23 cellular contexts compared by ENCODE assay signal in the genomic region with DNA sequence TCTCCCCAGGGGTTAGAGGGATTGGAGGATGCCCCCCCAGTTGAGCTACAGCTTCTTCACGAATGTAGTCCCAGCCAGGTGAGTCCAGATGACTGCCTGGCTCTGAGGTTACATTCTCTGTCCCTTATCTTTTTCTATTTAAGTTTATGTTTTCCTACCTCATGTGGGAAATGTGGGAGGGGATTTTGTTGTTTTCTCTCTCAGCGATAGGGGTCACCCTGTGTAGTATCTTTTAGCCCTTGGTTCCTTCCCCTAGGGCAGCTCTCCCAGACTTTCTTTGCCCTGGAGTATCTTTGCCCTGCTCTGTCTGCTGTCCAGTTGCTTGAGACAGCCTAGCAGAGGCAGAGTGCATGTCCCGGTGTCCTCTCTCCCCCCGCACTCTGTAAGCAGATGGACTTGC. TPM values are rescaled to one million over a fixed set of nuclear protein-coding genes. Genes with fewer than 3 reads are reported as not detected.
A peak's percentile ranks its signal among the peaks of the same experiment; 100 is the strongest.
DNase-seq lines count a peak whose midpoint lies in the region; ATAC-seq, FAIRE-seq and TF ChIP-seq lines count a peak whose summit lies in the region.
"Had no signal": no experiment of that assay in that cellular context is flagged by ENCODE, and none has a peak within 500 bp of the region (broad histone marks: within the 10 kb centered on the region; RNA-seq: fewer than 3 reads in every experiment).

No MANE protein-coding gene starts in this region.

- peaks cover 73% of the 10 kb centered on the region for H3K36me3 ChIP-seq in K562 (ENCODE audit: control insufficient read depth, insufficient read depth, low read length)

- peaks cover 26% of the 10 kb centered on the region for H3K36me3 Mint-ChIP-seq in activated naive CD8-positive, alpha-beta T cell treated with anti-CD3 and anti-CD28 coated beads, Interleukin-2, amount 10 ng/mL, durations not matched to agents 7 days and 5 days
- H3K36me3 Mint-ChIP-seq in activated naive CD8-positive, alpha-beta T cell treated with anti-CD3 and anti-CD28 coated beads for 36 hours, result peaks cover 26% of the 10 kb centered on the region
- H3K36me3 Mint-ChIP-seq in neural crest cell (ENCODE audit: low read depth), result peaks cover 14% of the 10 kb centered on the region

- intact Hi-C loops in K562 (cut with micrococcal nuclease), result no loop called here

- no peak overlapping the region for H3K4me3 ChIP-seq in K562
- H3K4me3 ChIP-seq: PC-9 had no signal

- CTCF ChIA-PET in K562 (lab: Yijun Ruan, JAX; ENCODE audit: low intra/inter-chr PET ratio), result no interaction called here

- H3K27me3 Mint-ChIP-seq in activated naive CD8-positive, alpha-beta T cell treated with anti-CD3 and anti-CD28 coated beads, Interleukin-2, amount 10 ng/mL, durations not matched to agents 7 days and 5 days, result no peaks in the 10 kb centered on the region
- H3K27me3 Mint-ChIP-seq in activated naive CD8-positive, alpha-beta T cell treated with anti-CD3 and anti-CD28 coated beads for 36 hours, result no peaks in the 10 kb centered on the region
- H3K27me3 Mint-ChIP-seq in neural crest cell (ENCODE audit: low read depth), result no peaks in the 10 kb centered on the region

- peak overlapping the region in 1 of 2 experiments; percentile 75; a peak in 2 of 4 replicates for H3K9ac ChIP-seq in K562 (ENCODE audit: insufficient read depth in 1 of 2, low read depth in 2 of 2, low read length in 2 of 2)
- H3K9ac ChIP-seq: KMS-11 had no signal

- no peak for DNase-seq in activated naive CD8-positive, alpha-beta T cell treated with anti-CD3 and anti-CD28 coated beads, Interleukin-2, amount 10 ng/mL, durations not matched to agents 7 days and 5 days
- no peak for DNase-seq in activated naive CD8-positive, alpha-beta T cell treated with anti-CD3 and anti-CD28 coated beads for 36 hours
- DNase-seq in K562 (ENCODE audit: extremely low read depth in 1 of 4, low spot score in 3 of 4) (no peak), neural crest cell (ENCODE audit: low read depth, low spot score) (no peak), DMS79 treated with DMSO at 0.1 percent for 48 hours (lab: John Stamatoyannopoulos, UW) (no peak), Kasumi-1 (lab: John Stamatoyannopoulos, UW) (no peak), GOT3 (lab: John Stamatoyannopoulos, UW) (no peak)
- DNase-seq: Calu3, DND-41, H7, NCI-H1105, NCI-H1436 treated with DMSO at 0.1 percent for 48 hours, NCI-H1930, NCI-H526 treated with DMSO at 0.1 percent for 48 hours, PC-9, Right ventricle myocardium superior had no signal

- ATAC-seq in activated naive CD8-positive, alpha-beta T cell treated with anti-CD3 and anti-CD28 coated beads, Interleukin-2, amount 10 ng/mL, durations not matched to agents 7 days and 5 days (ENCODE audit: low read depth), result no peak
- peak; percentile 24 for ATAC-seq in K562

- H3K27ac Mint-ChIP-seq in activated naive CD8-positive, alpha-beta T cell treated with anti-CD3 and anti-CD28 coated beads, Interleukin-2, amount 10 ng/mL, durations not matched to agents 7 days and 5 days, result peak overlapping the region; percentile 24
- no peak overlapping the region for H3K27ac Mint-ChIP-seq in activated naive CD8-positive, alpha-beta T cell treated with anti-CD3 and anti-CD28 coated beads for 36 hours
- H3K27ac Mint-ChIP-seq in neural crest cell (ENCODE audit: unreplicated experiment), result no peak overlapping the region

- H3K4me2 ChIP-seq in K562 (ENCODE audit: insufficient read depth, low read length), result no peak overlapping the region
- H3K4me2 ChIP-seq: KMS-11, PC-9 had no signal

- no peak for FAIRE-seq in K562 (lab: Jason Lieb, UNC)
- FAIRE-seq: GM12892 had no signal

- H3K9me3 Mint-ChIP-seq in activated naive CD8-positive, alpha-beta T cell treated with anti-CD3 and anti-CD28 coated beads, Interleukin-2, amount 10 ng/mL, durations not matched to agents 7 days and 5 days, result no peaks in the 10 kb centered on the region
- no peaks in the 10 kb centered on the region for H3K9me3 Mint-ChIP-seq in activated naive CD8-positive, alpha-beta T cell treated with anti-CD3 and anti-CD28 coated beads for 36 hours
- no peaks in the 10 kb centered on the region for H3K9me3 Mint-ChIP-seq in neural crest cell

- peaks cover 9 to 11% of the 10 kb centered on the region in 2 experiments for H3K4me1 ChIP-seq in K562 (replicated peaks in 1 of 2; ENCODE audit: control insufficient read depth in 2 of 2, insufficient read depth in 2 of 2, low read length in 2 of 2)

- H3K27ac ChIP-seq in K562 (ENCODE audit: extremely low read depth, low read depth, low read length), result no peak overlapping the region
- H3K27ac ChIP-seq: KMS-11, PC-9 had no signal

- POLR2A ChIA-PET in activated naive CD8-positive, alpha-beta T cell treated with anti-CD3 and anti-CD28 coated beads, Interleukin-2, amount 10 ng/mL, durations not matched to agents 7 days and 5 days (lab: Charles Lee), result interaction anchor here (2.0 kb wide), 1 partner anchor 10 kb away, joined by 5 read pairs; a partner anchor contains a TSS
- POLR2A ChIA-PET in K562 (lab: Yijun Ruan, JAX), result interaction anchor here (0.6 to 1.6 kb wide), 7 partner anchors 8 to 288 kb away, joined by 3 to 7 read pairs (median 4); a partner anchor contains a TSS

- no peak overlapping the region for H3K4me3 Mint-ChIP-seq in activated naive CD8-positive, alpha-beta T cell treated with anti-CD3 and anti-CD28 coated beads, Interleukin-2, amount 10 ng/mL, durations not matched to agents 7 days and 5 days
- H3K4me3 Mint-ChIP-seq in activated naive CD8-positive, alpha-beta T cell treated with anti-CD3 and anti-CD28 coated beads for 36 hours, result no peak overlapping the region
- H3K4me3 Mint-ChIP-seq in neural crest cell, result peak overlapping the region; percentile 9

- H2AFZ ChIP-seq in K562 (ENCODE audit: low read depth, low read length), result no peak overlapping the region
- H2AFZ ChIP-seq: PC-9 had no signal

- H3K4me1 Mint-ChIP-seq in activated naive CD8-positive, alpha-beta T cell treated with anti-CD3 and anti-CD28 coated beads, Interleukin-2, amount 10 ng/mL, durations not matched to agents 7 days and 5 days, result peaks cover 31% of the 10 kb centered on the region
- peaks cover 22% of the 10 kb centered on the region for H3K4me1 Mint-ChIP-seq in activated naive CD8-positive, alpha-beta T cell treated with anti-CD3 and anti-CD28 coated beads for 36 hours
- peaks cover 26% of the 10 kb centered on the region for H3K4me1 Mint-ChIP-seq in neural crest cell

- H3K79me2 ChIP-seq in K562 (ENCODE audit: control insufficient read depth, insufficient read depth, low read length), result peaks cover 20% of the 10 kb centered on the region

- TF ChIP-seq EP300 in K562 (IDR thresholded peaks at IDR 0.05; ENCODE audit: low read length), result no peak

- H3K9me3 ChIP-seq in K562 (replicated peaks; ENCODE audit: control insufficient read depth, insufficient read depth, low read depth, low read length), result no peaks in the 10 kb centered on the region

- 49% methylated on average over 4 of the region's 4 CpGs for WGBS in K562 (ENCODE audit: insufficient coverage, low coverage, missing lambda C conversion rate)

- no TSS peak for BruUV-seq in K562 (replicated peaks; lab: Mats Ljungman, UMichigan)

- no peaks in the 10 kb centered on the region for H3K9me1 ChIP-seq in K562 (ENCODE audit: control insufficient read depth, insufficient read depth, low read length)

- TF ChIP-seq POLR2A in K562 (conservative IDR thresholded peaks at IDR 0.05), result no peak

- no peaks in the 10 kb centered on the region for H3K27me3 ChIP-seq in K562 (ENCODE audit: control insufficient read depth in 2 of 2, insufficient read depth in 2 of 2, low read length in 2 of 2)

- 0 out of 4 replicates have a peak, but pooled peaks of 1 of the 2 experiments have one; percentile 8 for TF ChIP-seq RAD21 in K562 (CRISPR knock-in tag; conservative IDR thresholded peaks at IDR 0.05 in 1 of 2, IDR thresholded peaks at IDR 0.05 in 1 of 2)

- H4K20me1 ChIP-seq in K562 (replicated peaks; ENCODE audit: control insufficient read depth, insufficient read depth, low read length), result no peaks in the 10 kb centered on the region; the same call in 1 of the 2 replicates

- peak in 2 of 3 experiments; percentile 10 to 28; a peak in 2 of 6 replicates for TF ChIP-seq CTCF in K562 (IDR thresholded peaks at IDR 0.05 in 2 of 3, conservative IDR thresholded peaks at IDR 0.05 in 1 of 3; ENCODE audit: insufficient read depth in 2 of 3, low read depth in 1 of 3, low read length in 3 of 3)
- TF ChIP-seq CTCF in neural crest cell (conservative IDR thresholded peaks at IDR 0.05), result no peak

- in situ Hi-C loops in K562 (cut with MboI), result loop anchor here (10.0 kb wide), 1 partner anchor 153 kb away; no protein-coding TSS in a partner anchor

RNA-seq across cellular contexts. Expression of a gene that starts 5.8 kb away (rescaled TPM):
- total RNA-seq in activated naive CD8-positive, alpha-beta T cell treated with anti-CD3 and anti-CD28 coated beads, Interleukin-2, amount 10 ng/mL, durations not matched to agents 7 days and 5 days, result 10 to 100 TPM; 14.9 to 15.9 TPM
- 10 to 100 TPM; 18.6 to 19.1 TPM for total RNA-seq in activated naive CD8-positive, alpha-beta T cell treated with anti-CD3 and anti-CD28 coated beads for 36 hours
- 16.1 and 26.5 TPM in 2 replicates for total RNA-seq in K562 (2011; cell fraction: chromatin; rRNA removed; ENCODE audit: low replicate concordance)
- 19.5 and 21.1 TPM in 2 replicates for total RNA-seq in K562 (2011; cell fraction: nucleolus; rRNA removed)
- 16.1 and 16.4 TPM in 2 replicates for total RNA-seq in K562 (2011; cell fraction: nucleoplasm; rRNA removed)
- total RNA-seq in K562 (2014; rRNA removed) (26.7 and 30.2 TPM in 2 replicates), K562 (2014; rRNA removed; fragmentation: Illumina TruSeq; extraction: Trizol) (16.1 and 16.8 TPM in 2 replicates), K562 (2015; rRNA removed; fragmentation: Illumina TruSeq; extraction: Trizol) (14.5 and 14.8 TPM in 2 replicates), K562 (2021) (23.7 and 26.1 TPM in 2 replicates), neural crest cell (18.8 and 20.4 TPM in 2 replicates)
- polyA plus RNA-seq in K562 (2011; rRNA removed) (17.0 and 20.4 TPM in 2 replicates), K562 (2014; fragmentation: Illumina TruSeq; extraction: Trizol) (17.3 and 18.3 TPM in 2 replicates), K562 (2014; fragmentation: Nextera tagmentation; extraction: Ambion mirVana) (1 to 10 TPM; 5.7 to 5.9 TPM), K562 (2014; rRNA removed) (17.2 and 20.4 TPM in 2 replicates)
- 19.3 and 22.3 TPM in 2 replicates for polyA plus RNA-seq in K562 (2011; cell fraction: cytosol; rRNA removed)
- polyA plus RNA-seq in K562 (2011; cell fraction: nucleus; rRNA removed), result 18.2 and 22.0 TPM in 2 replicates
- 13.1 and 18.0 TPM in 2 replicates for polyA plus RNA-seq in K562 (2012)
- 14.5 and 16.4 TPM in 2 replicates for polyA minus RNA-seq in K562 (2011; rRNA and poly(A)+ RNA removed)
- polyA minus RNA-seq in K562 (2011; cell fraction: cytosol; rRNA and poly(A)+ RNA removed), result 12.4 and 15.0 TPM in 2 replicates
- 4.8 and 6.6 TPM in 2 replicates for polyA minus RNA-seq in K562 (2011; cell fraction: nucleus; rRNA and poly(A)+ RNA removed)

RNA-seq across cellular contexts. Expression of a gene that starts 10.3 kb away (rescaled TPM):
- total RNA-seq in activated naive CD8-positive, alpha-beta T cell treated with anti-CD3 and anti-CD28 coated beads, Interleukin-2, amount 10 ng/mL, durations not matched to agents 7 days and 5 days, result 1,000 to 10,000 TPM; 1,373 to 1,398 TPM
- total RNA-seq in activated naive CD8-positive, alpha-beta T cell treated with anti-CD3 and anti-CD28 coated beads for 36 hours, result 1,000 to 10,000 TPM; 2,227 to 2,291 TPM
- total RNA-seq in K562 (2011; cell fraction: chromatin; rRNA removed; ENCODE audit: low replicate concordance), result 362 and 601 TPM in 2 replicates
- total RNA-seq in K562 (2011; cell fraction: nucleolus; rRNA removed), result 935 and 968 TPM in 2 replicates
- 800 and 1,320 TPM in 2 replicates for total RNA-seq in K562 (2011; cell fraction: nucleoplasm; rRNA removed)
- 2,223 and 2,318 TPM in 2 replicates for total RNA-seq in K562 (2014; rRNA removed)
- total RNA-seq in K562 (2014; rRNA removed; fragmentation: Illumina TruSeq; extraction: Trizol), result 1,978 and 2,020 TPM in 2 replicates
- 1,939 and 1,940 TPM in 2 replicates for total RNA-seq in K562 (2015; rRNA removed; fragmentation: Illumina TruSeq; extraction: Trizol)
- 1,856 and 1,978 TPM in 2 replicates for total RNA-seq in K562 (2021)
- 3,124 and 3,130 TPM in 2 replicates for polyA plus RNA-seq in K562 (2011; rRNA removed)
- polyA plus RNA-seq in K562 (2011; cell fraction: cytosol; rRNA removed), result 2,866 and 3,308 TPM in 2 replicates
- 2,021 and 2,231 TPM in 2 replicates for polyA plus RNA-seq in K562 (2011; cell fraction: nucleus; rRNA removed)
- 2,102 and 3,298 TPM in 2 replicates for polyA plus RNA-seq in K562 (2012)
- polyA plus RNA-seq in K562 (2014; fragmentation: Illumina TruSeq; extraction: Trizol), result 2,585 and 3,193 TPM in 2 replicates
- 1,000 to 10,000 TPM; 1,589 to 2,116 TPM for polyA plus RNA-seq in K562 (2014; fragmentation: Nextera tagmentation; extraction: Ambion mirVana)
- polyA plus RNA-seq in K562 (2014; rRNA removed), result 2,844 and 3,237 TPM in 2 replicates
- 1,756 and 1,900 TPM in 2 replicates for polyA minus RNA-seq in K562 (2011; rRNA and poly(A)+ RNA removed)
- 874 and 913 TPM in 2 replicates for polyA minus RNA-seq in K562 (2011; cell fraction: cytosol; rRNA and poly(A)+ RNA removed)
- 342 and 506 TPM in 2 replicates for polyA minus RNA-seq in K562 (2011; cell fraction: nucleus; rRNA and poly(A)+ RNA removed)
- 1,717 and 1,733 TPM in 2 replicates for total RNA-seq in neural crest cell

RNA-seq across cellular contexts. Expression of a gene that starts 39.0 kb away (rescaled TPM):
- under 1 TPM; 0.19 to 0.43 TPM for total RNA-seq in activated naive CD8-positive, alpha-beta T cell treated with anti-CD3 and anti-CD28 coated beads, Interleukin-2, amount 10 ng/mL, durations not matched to agents 7 days and 5 days
- under 1 TPM; 0.60 to 0.66 TPM for total RNA-seq in activated naive CD8-positive, alpha-beta T cell treated with anti-CD3 and anti-CD28 coated beads for 36 hours
- 5.1 and 14.6 TPM in 2 replicates for total RNA-seq in K562 (2011; cell fraction: chromatin; rRNA removed; ENCODE audit: low replicate concordance)
- 7.1 and 9.2 TPM in 2 replicates for total RNA-seq in K562 (2011; cell fraction: nucleolus; rRNA removed)
- 7.1 and 8.4 TPM in 2 replicates for total RNA-seq in K562 (2011; cell fraction: nucleoplasm; rRNA removed)
- total RNA-seq in K562 (2014; rRNA removed) (4.9 and 5.8 TPM in 2 replicates), K562 (2014; rRNA removed; fragmentation: Illumina TruSeq; extraction: Trizol) (2.4 and 3.1 TPM in 2 replicates), K562 (2015; rRNA removed; fragmentation: Illumina TruSeq; extraction: Trizol) (3.0 and 3.3 TPM in 2 replicates), K562 (2021) (12.6 and 13.2 TPM in 2 replicates), neural crest cell (18.0 and 19.2 TPM in 2 replicates)
- polyA plus RNA-seq in K562 (2011; rRNA removed) (3.3 and 7.0 TPM in 2 replicates), K562 (2014; fragmentation: Illumina TruSeq; extraction: Trizol) (11.1 and 13.6 TPM in 2 replicates), K562 (2014; fragmentation: Nextera tagmentation; extraction: Ambion mirVana) (under 1 TPM; 0.63 to 0.92 TPM), K562 (2014; rRNA removed) (6.7 and 8.2 TPM in 2 replicates)
- 5.2 and 5.3 TPM in 2 replicates for polyA plus RNA-seq in K562 (2011; cell fraction: cytosol; rRNA removed)
- polyA plus RNA-seq in K562 (2011; cell fraction: nucleus; rRNA removed), result 13.9 and 18.4 TPM in 2 replicates
- 7.7 and 10.0 TPM in 2 replicates for polyA plus RNA-seq in K562 (2012)
- 1.9 TPM in 2 replicates for polyA minus RNA-seq in K562 (2011; rRNA and poly(A)+ RNA removed)
- polyA minus RNA-seq in K562 (2011; cell fraction: cytosol; rRNA and poly(A)+ RNA removed), result 1.7 and 4.2 TPM in 2 replicates
- polyA minus RNA-seq in K562 (2011; cell fraction: nucleus; rRNA and poly(A)+ RNA removed), result 2.4 and 3.2 TPM in 2 replicates

RNA-seq across cellular contexts. Expression of a gene that starts 54.8 kb away (rescaled TPM):
- not detected for total RNA-seq in activated naive CD8-positive, alpha-beta T cell treated with anti-CD3 and anti-CD28 coated beads, Interleukin-2, amount 10 ng/mL, durations not matched to agents 7 days and 5 days
- not detected for total RNA-seq in activated naive CD8-positive, alpha-beta T cell treated with anti-CD3 and anti-CD28 coated beads for 36 hours
- total RNA-seq in K562 (2011; cell fraction: chromatin; rRNA removed; ENCODE audit: low replicate concordance), result not detected in 2 replicates
- not detected in 2 replicates for total RNA-seq in K562 (2011; cell fraction: nucleolus; rRNA removed)
- total RNA-seq in K562 (2011; cell fraction: nucleoplasm; rRNA removed), result not detected in 2 replicates
- total RNA-seq in K562 (2014; rRNA removed) (0.16 TPM in 1 of 2 replicates, not detected in the other), K562 (2014; rRNA removed; fragmentation: Illumina TruSeq; extraction: Trizol) (not detected in 2 replicates), K562 (2015; rRNA removed; fragmentation: Illumina TruSeq; extraction: Trizol) (not detected in 2 replicates), K562 (2021) (0.09 TPM in 2 replicates), neural crest cell (not detected in 2 replicates)
- polyA plus RNA-seq in K562 (2011; rRNA removed) (0.05 TPM in 1 of 2 replicates, not detected in the other), K562 (2014; fragmentation: Illumina TruSeq; extraction: Trizol) (0.10 TPM in 1 of 2 replicates, not detected in the other), K562 (2014; fragmentation: Nextera tagmentation; extraction: Ambion mirVana) (under 1 TPM in 1 of 2 experiments, not detected in 1; 0.06 TPM), K562 (2014; rRNA removed) (0.17 TPM in 1 of 2 replicates, not detected in the other)
- 0.07 TPM in 1 of 2 replicates, not detected in the other for polyA plus RNA-seq in K562 (2011; cell fraction: cytosol; rRNA removed)
- polyA plus RNA-seq in K562 (2011; cell fraction: nucleus; rRNA removed), result 0.06 and 0.09 TPM in 2 replicates
- polyA plus RNA-seq in K562 (2012), result 0.06 and 0.17 TPM in 2 replicates
- polyA minus RNA-seq in K562 (2011; rRNA and poly(A)+ RNA removed), result not detected in 2 replicates
- not detected in 2 replicates for polyA minus RNA-seq in K562 (2011; cell fraction: cytosol; rRNA and poly(A)+ RNA removed)
- polyA minus RNA-seq in K562 (2011; cell fraction: nucleus; rRNA and poly(A)+ RNA removed), result 0.11 TPM in 1 of 2 replicates, not detected in the other
- total RNA-seq: A172, Calu3, NCI-H460, PC-9, Right ventricle myocardium superior, RPMI7951, SK-MEL-5 had no signal
- polyA plus RNA-seq: BJ had no signal
